Comparison of ENCODE assay signal across 8 cellular contexts in genomic region chr19:5686326-5686646, GRCh38. TPM values are rescaled to one million over a fixed set of nuclear protein-coding genes. Genes with fewer than 3 reads are reported as not detected.
DNase-seq lines count a peak whose midpoint lies in the region; ATAC-seq and TF ChIP-seq lines count a peak whose summit lies in the region.

No MANE protein-coding gene starts in this region.

- H3K4me1 ChIP-seq in left ventricle myocardium inferior: peaks cover 33% of the 10 kb centered on the region

- peak overlapping the region; percentile 77 for H3K4me3 ChIP-seq in left ventricle myocardium inferior
- H3K4me3 ChIP-seq in skin epidermis: peak overlapping the region in 6 of 7 experiments; percentile 45 to 69 (median 52)

- peak overlapping the region; percentile 60 for H3K27ac ChIP-seq in VCaP
- peak overlapping the region; percentile 89 for H3K27ac ChIP-seq in left ventricle myocardium inferior (replicated peaks)
- H3K27ac ChIP-seq in skin epidermis: peak overlapping the region in 17 of 21 experiments; percentile 17 to 85 (median 63)

- intact Hi-C loops in left ventricle myocardium inferior (cut with micrococcal nuclease): no loop called here

- DNase-seq in left ventricle myocardium inferior (no peak), RKO (ENCODE audit: low spot score) (no peak), SW480 (ENCODE audit: low spot score) (no peak)
- DNase-seq in effector CD8-positive, alpha-beta T cell (lab: John Stamatoyannopoulos, UW): no peak

- no peak for TF ChIP-seq CTCF in VCaP (conservative IDR thresholded peaks at IDR 0.05)
- no peak for TF ChIP-seq CTCF in left ventricle myocardium inferior (IDR thresholded peaks at IDR 0.05; ENCODE audit: borderline replicate concordance)

- no peaks in the 10 kb centered on the region for H3K9me3 ChIP-seq in left ventricle myocardium inferior (replicated peaks)

- ATAC-seq in GM21526 (IDR thresholded peaks at IDR 0.05; ENCODE audit: low FRiP score, unreplicated experiment): peak; percentile 23
- no peak for ATAC-seq in GM18870 (IDR thresholded peaks at IDR 0.05; ENCODE audit: unreplicated experiment)

- H3K36me3 ChIP-seq in left ventricle myocardium inferior: no peaks in the 10 kb centered on the region

- no peaks in the 10 kb centered on the region for H3K27me3 ChIP-seq in left ventricle myocardium inferior (ENCODE audit: low read depth)

RNA-seq across cellular contexts. Expression of gene RPL36, which starts 3.8 kb away (rescaled TPM):
- total RNA-seq in left ventricle myocardium inferior: 407 TPM

RNA-seq across cellular contexts. Expression of gene HSD11B1L, which starts 5.5 kb away (rescaled TPM):
- 4.5 TPM for total RNA-seq in left ventricle myocardium inferior

RNA-seq across cellular contexts. Expression of gene MICOS13, which starts 6.0 kb away (rescaled TPM):
- 155 TPM for total RNA-seq in left ventricle myocardium inferior

RNA-seq across cellular contexts. Expression of gene LONP1, which starts 33.7 kb away (rescaled TPM):
- 104 TPM for total RNA-seq in left ventricle myocardium inferior

RNA-seq across cellular contexts. Expression of gene CATSPERD, which starts 34.2 kb away (rescaled TPM):
- not detected for total RNA-seq in left ventricle myocardium inferior
